27 cellular contexts compared by ENCODE assay signal in genomic region chr11:28715726-28716125, GRCh38.
DNase-seq lines count a peak whose midpoint lies in the region; ATAC-seq, FAIRE-seq and TF ChIP-seq lines count a peak whose summit lies in the region.
"Had no signal": no experiment of that assay in that cellular context is flagged by ENCODE, and none has a peak within 500 bp of the region (broad histone marks: within the 10 kb centered on the region; RNA-seq: fewer than 3 reads in every experiment).

No MANE protein-coding gene starts in this region.

- no peaks in the 10 kb centered on the region; the same call in 2 of the 3 replicates for H3K9me3 Mint-ChIP-seq in GM23338
- H3K9me3 Mint-ChIP-seq: CD14-positive monocyte had no signal

- TF ChIP-seq CTCF in A549 (IDR thresholded peaks at IDR 0.05) (no peak), GM23338 (conservative IDR thresholded peaks at IDR 0.05; ENCODE audit: low read depth in 2 of 2) (no peak), lower lobe of right lung (IDR thresholded peaks at IDR 0.05) (no peak)

- H2AFZ ChIP-seq in GM23338, result no peak overlapping the region
- H2AFZ ChIP-seq: GM23248 had no signal

- no peaks in the 10 kb centered on the region for H3F3A ChIP-seq in GM23338 (replicated peaks; ENCODE audit: low read depth)

- H3K79me2 ChIP-seq in GM23338 (replicated peaks; ENCODE audit: insufficient read depth), result no peaks in the 10 kb centered on the region

- peaks cover 29% of the 10 kb centered on the region for H3K4me1 ChIP-seq in A549
- H3K4me1 ChIP-seq in GM23338 (ENCODE audit: insufficient read depth), result peaks cover 16% of the 10 kb centered on the region
- no peaks in the 10 kb centered on the region for H3K4me1 ChIP-seq in NT2/D1 (ENCODE audit: insufficient read depth, insufficient read length)
- peaks cover 9% of the 10 kb centered on the region for H3K4me1 ChIP-seq in iPS-15b (ENCODE audit: control insufficient read depth, insufficient read depth, low read length)
- no peaks in the 10 kb centered on the region for H3K4me1 ChIP-seq in lower lobe of right lung

- 74% methylated on average over 4 of the region's 4 CpGs for WGBS in A549 (ENCODE audit: missing lambda C conversion rate)

- H3K4me3 ChIP-seq in A549, result no peak overlapping the region
- H3K4me3 ChIP-seq in GM23338, result no peak overlapping the region
- no peak overlapping the region for H3K4me3 ChIP-seq in NT2/D1 (ENCODE audit: insufficient read length, low read depth)
- H3K4me3 ChIP-seq in iPS-15b (ENCODE audit: low read depth, low read length), result peak overlapping the region; percentile 3
- H3K4me3 ChIP-seq in lower lobe of right lung, result no peak overlapping the region
- H3K4me3 ChIP-seq: GM23248, K562, SJSA1 had no signal

- no peak for TF ChIP-seq RAD21 in A549 (conservative IDR thresholded peaks at IDR 0.05 in 1 of 2, IDR thresholded peaks at IDR 0.05 in 1 of 2)

- TF ChIP-seq POLR2A in A549 (IDR thresholded peaks at IDR 0.05; ENCODE audit: low read length), result no peak

- H3K36me3 Mint-ChIP-seq in GM23338 (ENCODE audit: low read depth), result peaks cover 3% of the 10 kb centered on the region; the same call in 1 of the 3 replicates
- H3K36me3 Mint-ChIP-seq: CD14-positive monocyte had no signal

- no peak overlapping the region for H3K27ac Mint-ChIP-seq in GM23338
- H3K27ac Mint-ChIP-seq: B cell, CD14-positive monocyte had no signal

- H3K4me3 Mint-ChIP-seq in GM23338, result no peak overlapping the region
- H3K4me3 Mint-ChIP-seq: B cell, CD14-positive monocyte had no signal

- no peak for FAIRE-seq in A549 (lab: Jason Lieb, UNC)
- FAIRE-seq: D721Med, GM12892, K562, RCC 7860 had no signal

- H3K27me3 ChIP-seq in GM23338 (ENCODE audit: insufficient read depth) (no peaks in the 10 kb centered on the region), NT2/D1 (ENCODE audit: insufficient read depth, insufficient read length) (no peaks in the 10 kb centered on the region), iPS-15b (ENCODE audit: control insufficient read depth, insufficient read depth, low read length) (no peaks in the 10 kb centered on the region), lower lobe of right lung (ENCODE audit: low read depth) (no peaks in the 10 kb centered on the region)
- H3K27me3 ChIP-seq: SJSA1 had no signal

- no peak for TF ChIP-seq EP300 in A549 (IDR thresholded peaks at IDR 0.05)

- no peak for ATAC-seq in A549
- ATAC-seq in GM23338, result peak; percentile 73
- no peak for ATAC-seq in stimulated activated naive CD8-positive, alpha-beta T cell treated with anti-CD3 and anti-CD28 coated beads, Interleukin-15, Interleukin-2, amounts not matched to agents 100 U/mL and 50 U/mL, for 24 hours
- no peak for ATAC-seq in GM21529 (IDR thresholded peaks at IDR 0.05; ENCODE audit: unreplicated experiment)
- no peak for ATAC-seq in lower lobe of right lung
- ATAC-seq: K562, Right ventricle myocardium inferior had no signal

- POLR2A ChIA-PET in A549 (lab: Yijun Ruan, JAX), result no interaction called here

- CTCF ChIA-PET in A549 (lab: Yijun Ruan, JAX), result interaction anchor here (1.0 kb wide), 1 partner anchor 16 kb away, joined by 3 read pairs; no protein-coding TSS in a partner anchor

- no peaks in the 10 kb centered on the region; the same call in 1 of the 3 replicates for H3K9me3 ChIP-seq in A549
- H3K9me3 ChIP-seq in NT2/D1 (ENCODE audit: insufficient read depth, low read length), result no peaks in the 10 kb centered on the region
- H3K9me3 ChIP-seq in iPS-15b (ENCODE audit: control insufficient read depth, insufficient read depth, low read length), result no peaks in the 10 kb centered on the region
- H3K9me3 ChIP-seq in lower lobe of right lung, result no peaks in the 10 kb centered on the region
- H3K9me3 ChIP-seq: SJSA1 had no signal

- no peaks in the 10 kb centered on the region for H3K36me3 ChIP-seq in GM23338 (ENCODE audit: insufficient read depth)
- no peaks in the 10 kb centered on the region for H3K36me3 ChIP-seq in NT2/D1 (ENCODE audit: insufficient read depth, insufficient read length, low read length)
- no peaks in the 10 kb centered on the region for H3K36me3 ChIP-seq in iPS-15b (ENCODE audit: control insufficient read depth, insufficient read depth, low read length)
- no peaks in the 10 kb centered on the region for H3K36me3 ChIP-seq in lower lobe of right lung
- H3K36me3 ChIP-seq: SJSA1 had no signal

- H4K20me1 ChIP-seq in GM23338 (replicated peaks; ENCODE audit: insufficient read depth), result no peaks in the 10 kb centered on the region

- no peak overlapping the region for H3K9ac ChIP-seq in NT2/D1 (ENCODE audit: insufficient read length, low read depth)
- H3K9ac ChIP-seq in iPS-15b (ENCODE audit: low read depth, low read length), result no peak overlapping the region
- H3K9ac ChIP-seq: GM23248 had no signal

- H3K27ac ChIP-seq in A549 (peak overlapping the region; percentile 63 to 68; a peak in 5 of 6 replicates), GM23338 (ENCODE audit: low read depth) (no peak overlapping the region), lower lobe of right lung (no peak overlapping the region)
- H3K27ac ChIP-seq: GM23248, SJSA1 had no signal

- H3K4me2 ChIP-seq in A549, result no peak overlapping the region
- peak overlapping the region; percentile 15 for H3K4me2 ChIP-seq in GM23338

- DNase-seq in A549 (ENCODE audit: low read depth in 1 of 2, low spot score in 1 of 2) (no peak), GM23338 (ENCODE audit: low spot score) (peak; percentile 21), NT2/D1 (ENCODE audit: low read depth, low spot score) (peak; percentile 33), NCI-H1694 (lab: John Stamatoyannopoulos, UW) (no peak), lower lobe of right lung (no peak)
- DNase-seq in stimulated activated naive CD8-positive, alpha-beta T cell treated with anti-CD3 and anti-CD28 coated beads, Interleukin-15, Interleukin-2, amounts not matched to agents 100 U/mL and 50 U/mL, for 24 hours, result no peak
- DNase-seq: DMS79, GM23248, MM.1S, NCI-H1048, NCI-H1417 treated with DMSO at 0.1 percent for 48 hours, NCI-H187 treated with DMSO at 0.1 percent for 48 hours, NCI-H2107, NCI-H2227 treated with DMSO at 0.1 percent for 48 hours, NCI-H510A, NCI-H82, OCI-M1 had no signal

- intact Hi-C loops in lower lobe of right lung (cut with DNase I), result no loop called here

- H3K27me3 Mint-ChIP-seq in GM23338 (ENCODE audit: insufficient read depth, low read depth, poor library complexity), result peaks cover 2% of the 10 kb centered on the region
- H3K27me3 Mint-ChIP-seq: B cell had no signal

- 0 out of 2 replicates have a peak, but pooled peaks cover 4% of the 10 kb centered on the region for H3K9me2 ChIP-seq in GM23338 (ENCODE audit: insufficient read depth)

- peaks cover 19% of the 10 kb centered on the region for H3K4me1 Mint-ChIP-seq in GM23338
- H3K4me1 Mint-ChIP-seq: B cell, CD14-positive monocyte had no signal

TF ChIP-seq in A549, 52 proteins besides CTCF, POLR2A, EP300 and RAD21 (continues in another document):
- TF ChIP-seq ZC3H11A (IDR thresholded peaks at IDR 0.05) (no peak), TFCP2L1 (CRISPR knock-in tag; IDR thresholded peaks at IDR 0.05) (no peak), JUNB (IDR thresholded peaks at IDR 0.05) (no peak), ATOH8 (CRISPR knock-in tag; IDR thresholded peaks at IDR 0.05; ENCODE audit: low read depth) (no peak), FOXS1 (CRISPR knock-in tag; IDR thresholded peaks at IDR 0.05) (no peak), RFX5 (IDR thresholded peaks at IDR 0.05) (no peak), ZNF302 (CRISPR knock-in tag; IDR thresholded peaks at IDR 0.05) (no peak), HOXB13 (CRISPR knock-in tag; IDR thresholded peaks at IDR 0.05; ENCODE audit: low read depth) (no peak), HES2 (IDR thresholded peaks at IDR 0.05) (no peak), MAZ (IDR thresholded peaks at IDR 0.05; ENCODE audit: borderline replicate concordance, low read depth, low read length) (no peak)

TF ChIP-seq in GM23338, 12 proteins besides CTCF, POLR2A, EP300 and RAD21 (continues in another document):
- TF ChIP-seq JUNB (IDR thresholded peaks at IDR 0.05; ENCODE audit: unreplicated experiment), result no peak
- TF ChIP-seq STAT1 (IDR thresholded peaks at IDR 0.05; ENCODE audit: unreplicated experiment), result no peak
- no peak for TF ChIP-seq EZH2phosphoT487 (IDR thresholded peaks at IDR 0.05; ENCODE audit: unreplicated experiment)
- no peak for TF ChIP-seq REST (IDR thresholded peaks at IDR 0.05; ENCODE audit: unreplicated experiment)
- TF ChIP-seq ETS1 (IDR thresholded peaks at IDR 0.05), result no peak

Comparison
In these comparisons a context has a peak if more than half of its experiments do, and no peak if none do; other contexts are left out.
1. DNase-seq: peak in GM23338 (single experiment) and NT2/D1 (single experiment); none in A549 (0 of 2), NCI-H1694 (single experiment), stimulated activated naive CD8-positive, alpha-beta T cell treated with anti-CD3 and anti-CD28 coated beads, Interleukin-15, Interleukin-2, amounts not matched to agents 100 U/mL and 50 U/mL, for 24 hours (single experiment) and lower lobe of right lung (single experiment).
2. H3K27ac ChIP-seq: peak in A549 (2 of 2); none in GM23338 (single experiment) and lower lobe of right lung (single experiment).